Comparison of ENCODE assay signal across 13 cellular contexts in genomic region chr4:5256416-5256815, GRCh38.
DNase-seq lines count a peak whose midpoint lies in the region; ATAC-seq and TF ChIP-seq lines count a peak whose summit lies in the region.
"Had no signal": no experiment of that assay in that cellular context is flagged by ENCODE, and none has a peak within 500 bp of the region (broad histone marks: within the 10 kb centered on the region; RNA-seq: fewer than 3 reads in every experiment).

No MANE protein-coding gene starts in this region.

- DNase-seq in EH (ENCODE audit: low read depth): peak; percentile 38
- DNase-seq in WERI-Rb-1: peak; percentile 50
- DNase-seq in islet precursor cell: peak; percentile 25
- no peak for DNase-seq in medulla oblongata (ENCODE audit: extremely low spot score)
- DNase-seq: CD4-positive, alpha-beta T cell; CD8-positive, alpha-beta memory T cell; DMS 273 treated with DMSO at 0.1 percent for 48 hours; DMS79; GOT3; HCEC 1CT had no signal

- no peaks in the 10 kb centered on the region for H3K27me3 ChIP-seq in WERI-Rb-1 (ENCODE audit: insufficient read depth, low read depth, severe bottlenecking)
- H3K27me3 ChIP-seq: BLaER1 had no signal

- no peaks in the 10 kb centered on the region for H3K36me3 ChIP-seq in WERI-Rb-1
- H3K36me3 ChIP-seq: BLaER1 had no signal

- no peak overlapping the region for H3K27ac ChIP-seq in WERI-Rb-1
- H3K27ac ChIP-seq: BLaER1 had no signal

- no peak for ATAC-seq in HG03520 (IDR thresholded peaks at IDR 0.05; ENCODE audit: unreplicated experiment)
- no peak for ATAC-seq in HG03039 (IDR thresholded peaks at IDR 0.05; ENCODE audit: unreplicated experiment)

- H3K9me3 ChIP-seq in WERI-Rb-1 (ENCODE audit: severe bottlenecking): no peaks in the 10 kb centered on the region
- H3K9me3 ChIP-seq: BLaER1 had no signal

- no peak for TF ChIP-seq CTCF in WERI-Rb-1 (IDR thresholded peaks at IDR 0.05; ENCODE audit: low read depth, low read length)

- H3K4me3 ChIP-seq in WERI-Rb-1 (ENCODE audit: low read depth, low read length): no peak overlapping the region
- H3K4me3 ChIP-seq: BLaER1 had no signal
